ENCODE assay signal across 33 cellular contexts in the genomic region with DNA sequence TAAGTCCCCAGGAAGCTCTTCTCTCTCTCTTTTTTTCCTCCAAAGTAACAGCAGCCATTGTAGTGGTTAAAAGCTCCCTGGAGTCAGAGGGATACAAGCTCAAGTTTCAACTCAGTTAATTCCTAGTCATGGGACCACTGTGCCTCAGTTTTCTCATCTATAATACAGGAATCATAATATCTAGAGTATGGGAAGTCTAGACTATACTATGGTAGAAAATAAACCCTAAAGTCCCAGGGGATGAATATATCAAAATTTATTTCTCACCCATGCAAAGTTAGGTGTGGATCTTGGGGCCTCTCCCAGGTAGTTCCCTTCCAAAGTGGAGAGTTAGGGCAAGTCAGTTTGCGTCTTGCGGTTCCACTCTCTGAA.
"Had no signal": no experiment of that assay in that cellular context is flagged by ENCODE, and none has a peak within 500 bp of the region (broad histone marks: within the 10 kb centered on the region; RNA-seq: fewer than 3 reads in every experiment).

No MANE protein-coding gene starts in this region.

- H3K36me3 Mint-ChIP-seq: activated CD8-positive, alpha-beta memory T cell treated with anti-CD3 and anti-CD28 coated beads, Interleukin-2, amount 10 ng/mL, durations not matched to agents 7 days and 5 days; activated naive CD4-positive, alpha-beta T cell treated with anti-CD3 and anti-CD28 coated beads, Interleukin-2, amount 50 U/mL, for 72 hours; activated naive CD8-positive, alpha-beta T cell treated with anti-CD3 and anti-CD28 coated beads for 36 hours had no signal

- DNase-seq: activated B cell treated with CpG ODN at 0.5 μM for 24 hours; activated CD4-positive, alpha-beta memory T cell treated with anti-CD3 and anti-CD28 coated beads, Interleukin-2, amount 10 ng/mL, durations not matched to agents 7 days and 5 days; activated CD4-positive, alpha-beta T cell treated with anti-CD3 and anti-CD28 coated beads for 4 hours; activated CD4-positive, alpha-beta T cell treated with anti-CD3 and anti-CD28 coated beads, Interleukin-2, amount 10 ng/mL, durations not matched to agents 24 days and 14 days; activated CD4-positive, alpha-beta T cell treated with anti-CD3 and anti-CD28 coated beads, Interleukin-2, amount 50 U/mL, for 1 hour; activated CD4-positive, alpha-beta T cell treated with anti-CD3 and anti-CD28 coated beads, Interleukin-2, amount 50 U/mL, for 4 hours; activated CD4-positive, CD25-positive, alpha-beta regulatory T cell treated with anti-CD3 and anti-CD28 coated beads, Interleukin-2, amount 50 U/mL, for 72 hours; activated CD8-positive, alpha-beta memory T cell treated with anti-CD3 and anti-CD28 coated beads, Interleukin-2, amount 50 U/mL, for 48 hours; activated CD8-positive, alpha-beta T cell treated with anti-CD3 and anti-CD28 coated beads, Interleukin-2, amount 10 ng/mL, durations not matched to agents 7 days and 5 days; activated effector memory CD4-positive, alpha-beta T cell treated with Interleukin-2 at 50 U/mL for 16 hours; activated gamma-delta T cell; activated naive CD4-positive, alpha-beta T cell; activated naive CD4-positive, alpha-beta T cell treated with anti-CD3 and anti-CD28 coated beads for 36 hours; activated naive CD4-positive, alpha-beta T cell treated with anti-CD3 and anti-CD28 coated beads, Interleukin-2, amount 50 U/mL, for 16 hours; activated naive CD8-positive, alpha-beta T cell treated with anti-CD3 and anti-CD28 coated beads for 36 hours; activated T-cell treated with anti-CD3 and anti-CD28 coated beads, Interleukin-2, amount 50 U/mL, for 24 hours; activated T-cell treated with anti-CD3 and anti-CD28 coated beads, Interleukin-2, amount 50 U/mL, for 48 hours; amniotic stem cell; aorta; body of pancreas; brain microvascular endothelial cell; central memory CD4-positive, alpha-beta T cell; T-helper 1 cell; T-helper 2 cell; T-helper 9 cell had no signal

- H3K4me3 Mint-ChIP-seq: activated B cell treated with CpG ODN at 0.5 μM for 24 hours; activated CD4-positive, alpha-beta memory T cell treated with anti-CD3 and anti-CD28 coated beads, Interleukin-2, amount 10 ng/mL, durations not matched to agents 7 days and 5 days; activated CD4-positive, alpha-beta T cell treated with anti-CD3 and anti-CD28 coated beads, Interleukin-2, amount 10 ng/mL, durations not matched to agents 24 days and 14 days; activated CD8-positive, alpha-beta memory T cell treated with anti-CD3 and anti-CD28 coated beads, Interleukin-2, amount 10 ng/mL, durations not matched to agents 7 days and 5 days; activated CD8-positive, alpha-beta T cell treated with anti-CD3 and anti-CD28 coated beads, Interleukin-2, amount 10 ng/mL, durations not matched to agents 7 days and 5 days; activated naive CD4-positive, alpha-beta T cell treated with anti-CD3 and anti-CD28 coated beads for 36 hours; activated naive CD8-positive, alpha-beta T cell treated with anti-CD3 and anti-CD28 coated beads for 36 hours; activated T-cell treated with anti-CD3 and anti-CD28 coated beads, Interleukin-2, amount 50 U/mL, for 24 hours; T-helper 1 cell treated with Interleukin-12 subunit alpha and Interleukin-12 subunit beta and Interleukin-4 antibody, amounts not matched to agents 30 μg/mL and 1 μg/mL, for 36 hours; T-helper 2 cell treated with Interferon-gamma antibody and Interleukin-4, amounts not matched to agents 5 μg/mL and 100 μg/mL, for 36 hours had no signal

- H3K4me1 Mint-ChIP-seq: activated B cell treated with CpG ODN at 0.5 μM for 24 hours; activated CD4-positive, alpha-beta memory T cell treated with anti-CD3 and anti-CD28 coated beads, Interleukin-2, amount 10 ng/mL, durations not matched to agents 7 days and 5 days; activated CD4-positive, alpha-beta T cell treated with anti-CD3 and anti-CD28 coated beads, Interleukin-2, amount 10 ng/mL, durations not matched to agents 24 days and 14 days; activated CD8-positive, alpha-beta memory T cell treated with anti-CD3 and anti-CD28 coated beads, Interleukin-2, amount 10 ng/mL, durations not matched to agents 7 days and 5 days; activated naive CD8-positive, alpha-beta T cell treated with anti-CD3 and anti-CD28 coated beads for 36 hours had no signal

- H3K27me3 Mint-ChIP-seq: activated naive CD8-positive, alpha-beta T cell treated with anti-CD3 and anti-CD28 coated beads for 36 hours had no signal

- H3K4me3 ChIP-seq: adrenal gland, body of pancreas, breast epithelium had no signal

- H3K27ac Mint-ChIP-seq: activated B cell treated with CpG ODN at 0.5 μM for 24 hours; activated CD4-positive, alpha-beta memory T cell treated with anti-CD3 and anti-CD28 coated beads, Interleukin-2, amount 10 ng/mL, durations not matched to agents 7 days and 5 days; activated CD4-positive, alpha-beta T cell treated with anti-CD3 and anti-CD28 coated beads, Interleukin-2, amount 10 ng/mL, durations not matched to agents 24 days and 14 days; activated CD8-positive, alpha-beta memory T cell treated with anti-CD3 and anti-CD28 coated beads, Interleukin-2, amount 10 ng/mL, durations not matched to agents 7 days and 5 days; activated CD8-positive, alpha-beta T cell treated with anti-CD3 and anti-CD28 coated beads, Interleukin-2, amount 10 ng/mL, durations not matched to agents 7 days and 5 days; activated naive CD4-positive, alpha-beta T cell treated with anti-CD3 and anti-CD28 coated beads for 36 hours; activated naive CD4-positive, alpha-beta T cell treated with anti-CD3 and anti-CD28 coated beads, Interleukin-2, amount 50 U/mL, for 72 hours; activated naive CD8-positive, alpha-beta T cell treated with anti-CD3 and anti-CD28 coated beads for 36 hours; activated T-cell treated with anti-CD3 and anti-CD28 coated beads, Interleukin-2, amount 50 U/mL, for 24 hours; activated T-helper 2 cell treated with anti-CD3 and anti-CD28 coated beads, Interferon-gamma antibody, Interleukin-2, Interleukin-4, amounts not matched to agents 10 μg/mL and 5 μg/mL and 100 μg/mL, durations not matched to agents 14 hours and 24 hours and 36 hours; T-helper 1 cell treated with Interleukin-12 subunit alpha and Interleukin-12 subunit beta and Interleukin-4 antibody, amounts not matched to agents 30 μg/mL and 1 μg/mL, for 36 hours; T-helper 2 cell treated with Interferon-gamma antibody and Interleukin-4, amounts not matched to agents 5 μg/mL and 100 μg/mL, for 36 hours had no signal

- H3K36me3 ChIP-seq: adrenal gland, brain microvascular endothelial cell, breast epithelium had no signal

- H3K27me3 ChIP-seq: adrenal gland, body of pancreas, brain microvascular endothelial cell, breast epithelium had no signal

- H3K4me1 ChIP-seq: adrenal gland, body of pancreas, breast epithelium had no signal

- H3K9me3 Mint-ChIP-seq: activated B cell treated with CpG ODN at 0.5 μM for 24 hours; activated CD4-positive, alpha-beta memory T cell treated with anti-CD3 and anti-CD28 coated beads, Interleukin-2, amount 10 ng/mL, durations not matched to agents 7 days and 5 days; activated CD4-positive, alpha-beta T cell treated with anti-CD3 and anti-CD28 coated beads, Interleukin-2, amount 10 ng/mL, durations not matched to agents 24 days and 14 days; activated naive CD4-positive, alpha-beta T cell treated with anti-CD3 and anti-CD28 coated beads for 36 hours; activated naive CD4-positive, alpha-beta T cell treated with anti-CD3 and anti-CD28 coated beads, Interleukin-2, amount 50 U/mL, for 72 hours; activated naive CD8-positive, alpha-beta T cell treated with anti-CD3 and anti-CD28 coated beads for 36 hours; activated T-cell treated with anti-CD3 and anti-CD28 coated beads, Interleukin-2, amount 50 U/mL, for 24 hours; activated T-helper 2 cell treated with anti-CD3 and anti-CD28 coated beads, Interferon-gamma antibody, Interleukin-2, Interleukin-4, amounts not matched to agents 10 μg/mL and 5 μg/mL and 100 μg/mL, durations not matched to agents 14 hours and 24 hours and 36 hours; T-helper 1 cell treated with Interleukin-12 subunit alpha and Interleukin-12 subunit beta and Interleukin-4 antibody, amounts not matched to agents 30 μg/mL and 1 μg/mL, for 36 hours; T-helper 2 cell treated with Interferon-gamma antibody and Interleukin-4, amounts not matched to agents 5 μg/mL and 100 μg/mL, for 36 hours had no signal

- H3K9me3 ChIP-seq: adrenal gland, body of pancreas, breast epithelium had no signal

- H3K27ac ChIP-seq: adrenal gland, body of pancreas, brain microvascular endothelial cell, breast epithelium, VCaP had no signal
